9 cellular contexts compared by ENCODE assay signal in the genomic region with DNA sequence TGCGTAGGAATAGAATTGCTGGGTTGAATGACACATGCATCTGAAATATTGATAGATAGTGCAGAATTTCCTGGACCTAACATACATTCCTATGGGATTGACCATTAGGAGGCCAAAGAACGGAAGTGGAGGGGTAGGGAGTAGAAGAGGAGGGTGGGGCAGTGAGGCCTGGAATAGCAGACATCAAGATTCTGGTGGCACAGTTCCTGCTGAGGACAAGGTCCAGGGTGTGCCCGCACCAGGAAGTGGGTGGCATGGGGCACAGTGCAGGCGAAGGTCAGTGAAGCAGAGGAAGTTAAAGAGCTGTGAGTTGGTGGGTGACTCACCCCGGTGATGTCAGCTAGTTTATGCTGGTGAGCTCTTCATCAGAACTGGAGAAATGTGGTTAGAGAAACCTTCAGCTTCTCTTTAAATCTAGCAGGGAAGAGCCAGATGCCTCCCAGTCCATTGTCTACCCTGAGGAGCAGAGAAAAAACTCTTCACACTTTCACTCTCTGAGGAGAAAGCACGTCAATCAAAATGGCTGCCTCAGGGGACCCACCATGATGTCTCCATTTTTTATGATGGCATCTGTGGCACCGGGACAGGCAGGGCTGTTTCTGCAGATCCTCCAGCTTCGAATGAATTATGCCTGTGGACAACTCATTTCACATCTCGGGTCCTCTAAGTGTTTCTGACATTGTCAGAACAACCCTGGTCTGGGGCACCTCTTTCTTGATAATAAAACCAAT. TPM values are rescaled to one million over a fixed set of nuclear protein-coding genes. Genes with fewer than 3 reads are reported as not detected.
DNase-seq lines count a peak whose midpoint lies in the region; ATAC-seq and TF ChIP-seq lines count a peak whose summit lies in the region.
"Had no signal": no experiment of that assay in that cellular context is flagged by ENCODE, and none has a peak within 500 bp of the region (broad histone marks: within the 10 kb centered on the region; RNA-seq: fewer than 3 reads in every experiment).

No MANE protein-coding gene starts in this region.

- peak overlapping the region; percentile 79 for H3K27ac Mint-ChIP-seq in CD8-positive, alpha-beta T cell

- CTCF ChIA-PET in CD8-positive, alpha-beta T cell (lab: Charles Lee): interaction anchor here (1.0 to 14.7 kb wide), 5 partner anchors 29 to 339 kb away, joined by 3 to 225 read pairs (median 4); no protein-coding TSS in a partner anchor

- H3K4me3 Mint-ChIP-seq in CD8-positive, alpha-beta T cell: peak overlapping the region; percentile 10

- no peaks in the 10 kb centered on the region for H3K27me3 ChIP-seq in CD8-positive, alpha-beta T cell (ENCODE audit: insufficient read depth, low read length)

- ATAC-seq in CD8-positive, alpha-beta T cell: peak; percentile 82
- peak; percentile 69 for ATAC-seq in HG02642 (IDR thresholded peaks at IDR 0.05; ENCODE audit: poor library complexity, unreplicated experiment)
- ATAC-seq in left cardiac atrium: peak; percentile 81 to 87
- no peak for ATAC-seq in HG02571 (IDR thresholded peaks at IDR 0.05; ENCODE audit: unreplicated experiment)

- H3K36me3 ChIP-seq in CD8-positive, alpha-beta T cell (ENCODE audit: insufficient read depth, low read length): no peaks in the 10 kb centered on the region

- peaks cover 57% of the 10 kb centered on the region for H3K4me1 Mint-ChIP-seq in CD8-positive, alpha-beta T cell (ENCODE audit: low read depth)

- no peaks in the 10 kb centered on the region for H3K9me3 ChIP-seq in CD8-positive, alpha-beta T cell (ENCODE audit: low read length)

- no peak overlapping the region for H3K4me3 ChIP-seq in CD8-positive, alpha-beta T cell (ENCODE audit: low read depth, low read length)

- H3K27ac ChIP-seq in CD8-positive, alpha-beta T cell (ENCODE audit: low read depth, low read length): no peak overlapping the region
- H3K27ac ChIP-seq: parathyroid adenoma had no signal

- H3K27me3 Mint-ChIP-seq in CD8-positive, alpha-beta T cell (ENCODE audit: low read depth): no peaks in the 10 kb centered on the region

- peak; percentile 12 to 74 (median 59) for DNase-seq in CD8-positive, alpha-beta T cell
- peak; percentile 68 for DNase-seq in RPMI8226
- peak; percentile 58 for DNase-seq in activated T-helper 9 cell treated with anti-CD3 and anti-CD28 coated beads, Interleukin-2, amount 50 U/mL, for 16 hours (ENCODE audit: low read depth)
- peak; percentile 79 for DNase-seq in left cardiac atrium
- peak; percentile 49 to 56 for DNase-seq in stimulated activated CD4-positive, alpha-beta T cell treated with anti-CD3 and anti-CD28 coated beads, Interleukin-1b, Interleukin-23, amount 100 ng/mL, for 4 hours (ENCODE audit: low read depth in 2 of 2)
- no peak for DNase-seq in SHP77 treated with DMSO at 0.1 percent for 48 hours (lab: John Stamatoyannopoulos, UW)

- H3K4me1 ChIP-seq in CD8-positive, alpha-beta T cell (ENCODE audit: insufficient read depth, low read length): peaks cover 23% of the 10 kb centered on the region
- H3K4me1 ChIP-seq: parathyroid adenoma had no signal

- no peaks in the 10 kb centered on the region for H3K9me3 Mint-ChIP-seq in CD8-positive, alpha-beta T cell

- no peaks in the 10 kb centered on the region for H3K36me3 Mint-ChIP-seq in CD8-positive, alpha-beta T cell

- POLR2A ChIA-PET in CD8-positive, alpha-beta T cell (lab: Charles Lee): interaction anchor here (1.1 to 2.0 kb wide), 3 partner anchors 71 to 104 kb away, joined by 3 to 5 read pairs (median 5); no protein-coding TSS in a partner anchor

- intact Hi-C loops in CD8-positive, alpha-beta T cell (cut with DNase I, micrococcal nuclease): loop anchor here (1.0 to 10.0 kb wide), 2 partner anchors 70 to 517 kb away; no protein-coding TSS in a partner anchor
- intact Hi-C loops in left cardiac atrium (cut with DNase I): loop anchor here in 1 of 2 donors (10.0 kb wide), 1 partner anchor 327 kb away; no protein-coding TSS in a partner anchor

- no peak for TF ChIP-seq CTCF in CD8-positive, alpha-beta T cell (IDR thresholded peaks at IDR 0.05)

RNA-seq across cellular contexts. Expression of a gene that starts 55.9 kb away (rescaled TPM):
- 10 to 100 TPM; 10.2 to 11.5 TPM for total RNA-seq in CD8-positive, alpha-beta T cell
- total RNA-seq in left cardiac atrium: under 1 TPM in 1 of 2 donors, not detected in 1; 0.34 TPM

Comparison
In these comparisons a context has a peak if more than half of its experiments do, and no peak if none do; other contexts are left out.
1. RNA of a gene that starts 55.9 kb away (total RNA-seq): 10.2 to 11.5 TPM in CD8-positive, alpha-beta T cell; 0.34 TPM in left cardiac atrium; every median in the first group is over 4 times any median in the second.